Comparison of ENCODE assay signal across 1 cellular context in the genomic region with DNA sequence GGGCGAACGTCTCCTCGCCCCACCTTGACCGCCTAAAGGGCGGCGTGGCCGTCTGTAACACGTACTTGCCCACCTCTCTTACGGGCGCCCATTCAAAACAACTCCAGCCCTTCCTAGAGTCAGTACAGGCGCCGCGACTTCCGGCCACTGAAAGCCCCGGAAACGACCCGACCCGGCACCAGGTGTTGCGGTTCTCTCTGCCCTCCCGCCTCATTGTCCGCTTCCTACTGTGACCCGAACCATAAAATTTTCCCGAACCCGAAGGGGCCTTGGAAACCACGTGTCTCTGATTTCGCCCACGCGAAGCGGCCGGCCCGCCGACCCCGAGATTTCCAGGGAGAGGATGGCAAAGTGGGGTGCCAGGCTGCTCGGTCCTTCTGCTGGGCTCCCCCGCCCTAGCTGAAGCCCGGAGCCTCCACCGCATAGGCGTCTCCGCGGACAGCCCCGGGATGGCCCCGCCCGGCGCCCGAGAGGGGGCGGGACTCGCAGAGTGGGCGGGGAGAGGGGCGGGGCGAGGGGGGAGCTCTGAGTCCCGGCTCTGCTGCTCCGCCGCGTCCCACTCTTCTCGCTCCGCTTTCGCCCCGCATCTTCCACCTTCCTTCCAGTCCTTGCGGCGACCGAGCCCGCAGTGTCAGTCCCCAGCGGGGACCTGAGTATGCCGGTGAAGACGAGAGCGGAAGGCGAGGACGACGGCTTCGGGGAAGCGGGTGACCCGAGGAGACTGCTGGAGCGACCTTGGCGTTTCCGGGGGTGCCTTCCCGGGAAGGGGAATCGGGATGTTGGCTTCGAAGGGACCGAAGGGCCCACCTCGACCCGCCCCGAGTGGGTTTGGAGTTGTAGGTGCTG.
TF ChIP-seq lines count a peak whose summit lies in the region.

No MANE protein-coding gene starts in this region.

TF ChIP-seq in HepG2, 621 proteins besides CTCF, POLR2A, EP300 and RAD21 (continues in another document):
- TF ChIP-seq, protein P1, sequence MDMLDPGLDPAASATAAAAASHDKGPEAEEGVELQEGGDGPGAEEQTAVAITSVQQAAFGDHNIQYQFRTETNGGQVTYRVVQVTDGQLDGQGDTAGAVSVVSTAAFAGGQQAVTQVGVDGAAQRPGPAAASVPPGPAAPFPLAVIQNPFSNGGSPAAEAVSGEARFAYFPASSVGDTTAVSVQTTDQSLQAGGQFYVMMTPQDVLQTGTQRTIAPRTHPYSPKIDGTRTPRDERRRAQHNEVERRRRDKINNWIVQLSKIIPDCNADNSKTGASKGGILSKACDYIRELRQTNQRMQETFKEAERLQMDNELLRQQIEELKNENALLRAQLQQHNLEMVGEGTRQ (IDR thresholded peaks at IDR 0.05; ENCODE audit: low read depth, low read length): no peak
- TF ChIP-seq, protein P1 (CRISPR knock-in tag; IDR thresholded peaks at IDR 0.05; ENCODE audit: borderline replicate concordance): peak; percentile 67; the same call in 1 of the 2 replicates
- TF ChIP-seq, protein P2, sequence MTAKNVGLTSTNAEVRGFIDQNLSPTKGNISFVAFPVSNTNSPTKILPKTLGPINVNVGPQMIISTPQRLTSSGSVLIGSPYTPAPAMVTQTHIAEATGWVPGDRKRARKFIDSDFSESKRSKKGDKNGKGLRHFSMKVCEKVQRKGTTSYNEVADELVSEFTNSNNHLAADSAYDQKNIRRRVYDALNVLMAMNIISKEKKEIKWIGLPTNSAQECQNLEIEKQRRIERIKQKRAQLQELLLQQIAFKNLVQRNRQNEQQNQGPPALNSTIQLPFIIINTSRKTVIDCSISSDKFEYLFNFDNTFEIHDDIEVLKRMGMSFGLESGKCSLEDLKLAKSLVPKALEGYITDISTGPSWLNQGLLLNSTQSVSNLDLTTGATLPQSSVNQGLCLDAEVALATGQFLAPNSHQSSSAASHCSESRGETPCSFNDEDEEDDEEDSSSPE (CRISPR knock-in tag; IDR thresholded peaks at IDR 0.05): peak; percentile 47; the same call in 1 of the 2 replicates
- TF ChIP-seq, protein P3, sequence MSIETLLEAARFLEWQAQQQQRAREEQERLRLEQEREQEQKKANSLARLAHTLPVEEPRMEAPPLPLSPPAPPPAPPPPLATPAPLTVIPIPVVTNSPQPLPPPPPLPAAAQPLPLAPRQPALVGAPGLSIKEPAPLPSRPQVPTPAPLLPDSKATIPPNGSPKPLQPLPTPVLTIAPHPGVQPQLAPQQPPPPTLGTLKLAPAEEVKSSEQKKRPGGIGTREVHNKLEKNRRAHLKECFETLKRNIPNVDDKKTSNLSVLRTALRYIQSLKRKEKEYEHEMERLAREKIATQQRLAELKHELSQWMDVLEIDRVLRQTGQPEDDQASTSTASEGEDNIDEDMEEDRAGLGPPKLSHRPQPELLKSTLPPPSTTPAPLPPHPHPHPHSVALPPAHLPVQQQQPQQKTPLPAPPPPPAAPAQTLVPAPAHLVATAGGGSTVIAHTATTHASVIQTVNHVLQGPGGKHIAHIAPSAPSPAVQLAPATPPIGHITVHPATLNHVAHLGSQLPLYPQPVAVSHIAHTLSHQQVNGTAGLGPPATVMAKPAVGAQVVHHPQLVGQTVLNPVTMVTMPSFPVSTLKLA (IDR thresholded peaks at IDR 0.05): peak; percentile 85
- TF ChIP-seq ZNF616 (CRISPR knock-in tag; IDR thresholded peaks at IDR 0.05; ENCODE audit: low read depth) (no peak), ZNF350 (CRISPR knock-in tag; IDR thresholded peaks at IDR 0.05; ENCODE audit: borderline replicate concordance, low read depth) (peak; percentile 42; the same call in 1 of the 2 replicates), ZSCAN22 (CRISPR knock-in tag; IDR thresholded peaks at IDR 0.05) (no peak), POLR2G (IDR thresholded peaks at IDR 0.05; ENCODE audit: low read depth, low read length) (peak; percentile 57), ZNF629 (CRISPR knock-in tag; conservative IDR thresholded peaks at IDR 0.05) (no peak), NFYB (CRISPR knock-in tag; IDR thresholded peaks at IDR 0.05) (no peak), TCF12 (IDR thresholded peaks at IDR 0.05) (no peak), TCF12 (CRISPR knock-in tag; IDR thresholded peaks at IDR 0.05) (peak; percentile 73; the same call in 1 of the 2 replicates), ZNF737 (CRISPR knock-in tag; IDR thresholded peaks at IDR 0.05; ENCODE audit: borderline replicate concordance) (no peak), SMAD1 (CRISPR knock-in tag; IDR thresholded peaks at IDR 0.05; ENCODE audit: borderline replicate concordance, low read depth) (no peak), ATF1 (CRISPR knock-in tag; IDR thresholded peaks at IDR 0.05) (peak; percentile 17; the same call in 1 of the 2 replicates), BCL6 (CRISPR knock-in tag; IDR thresholded peaks at IDR 0.05) (0 out of 2 replicates have a peak, but pooled peaks have one; percentile 23), MBNL3 (CRISPR knock-in tag; conservative IDR thresholded peaks at IDR 0.05) (no peak), HIVEP1 (CRISPR knock-in tag; IDR thresholded peaks at IDR 0.05) (peak; percentile 60; the same call in 1 of the 2 replicates), SOX6 (IDR thresholded peaks at IDR 0.05) (no peak), SOX6 (CRISPR knock-in tag; IDR thresholded peaks at IDR 0.05) (peak; percentile 51), SP5 (CRISPR knock-in tag; IDR thresholded peaks at IDR 0.05; ENCODE audit: borderline replicate concordance, low read depth) (peak; percentile 57; the same call in 1 of the 2 replicates), NR2F2 (IDR thresholded peaks at IDR 0.05; ENCODE audit: borderline replicate concordance, low read depth) (peak; percentile 41; the same call in 1 of the 2 replicates), ZNF143 (CRISPR knock-in tag; IDR thresholded peaks at IDR 0.05) (peak; percentile 75), ZFY (CRISPR knock-in tag; IDR thresholded peaks at IDR 0.05) (no peak; the same call in 1 of the 2 replicates), ZNF335 (CRISPR knock-in tag; IDR thresholded peaks at IDR 0.05) (peak; percentile 99), ZFP82 (CRISPR knock-in tag; IDR thresholded peaks at IDR 0.05; ENCODE audit: borderline replicate concordance) (0 out of 2 replicates have a peak, but pooled peaks have one; percentile 62), BRD4 (CRISPR knock-in tag; IDR thresholded peaks at IDR 0.05) (no peak), XRCC5 (optimal IDR thresholded peaks at IDR 0.05; ENCODE audit: low read length) (peak; percentile 82), SRY (CRISPR knock-in tag; IDR thresholded peaks at IDR 0.05) (peak; percentile 27; the same call in 1 of the 2 replicates), ZNF501 (CRISPR knock-in tag; IDR thresholded peaks at IDR 0.05) (peak; percentile 66; the same call in 1 of the 2 replicates), ZNF850 (CRISPR knock-in tag; conservative IDR thresholded peaks at IDR 0.05) (0 out of 2 replicates have a peak, but pooled peaks have one; percentile 47), ATF7-NPFF (CRISPR knock-in tag; IDR thresholded peaks at IDR 0.05; ENCODE audit: low read depth) (peak; percentile 74), MTA3 (CRISPR knock-in tag; IDR thresholded peaks at IDR 0.05) (no peak), LCORL (IDR thresholded peaks at IDR 0.05) (no peak), LCORL (CRISPR knock-in tag; IDR thresholded peaks at IDR 0.05) (0 out of 2 replicates have a peak, but pooled peaks have one; percentile 21), GATAD1 (CRISPR knock-in tag; IDR thresholded peaks at IDR 0.05) (peak; percentile 74), PHF21A (CRISPR knock-in tag; IDR thresholded peaks at IDR 0.05) (peak; percentile 57), ZNF432 (CRISPR knock-in tag; IDR thresholded peaks at IDR 0.05; ENCODE audit: borderline replicate concordance) (no peak), MLLT10 (CRISPR knock-in tag; IDR thresholded peaks at IDR 0.05) (no peak), ZMYM4 (CRISPR knock-in tag; IDR thresholded peaks at IDR 0.05) (peak; percentile 38; the same call in 1 of the 2 replicates), KLF15 (CRISPR knock-in tag; IDR thresholded peaks at IDR 0.05; ENCODE audit: borderline replicate concordance) (no peak)
- TF ChIP-seq, protein P4, sequence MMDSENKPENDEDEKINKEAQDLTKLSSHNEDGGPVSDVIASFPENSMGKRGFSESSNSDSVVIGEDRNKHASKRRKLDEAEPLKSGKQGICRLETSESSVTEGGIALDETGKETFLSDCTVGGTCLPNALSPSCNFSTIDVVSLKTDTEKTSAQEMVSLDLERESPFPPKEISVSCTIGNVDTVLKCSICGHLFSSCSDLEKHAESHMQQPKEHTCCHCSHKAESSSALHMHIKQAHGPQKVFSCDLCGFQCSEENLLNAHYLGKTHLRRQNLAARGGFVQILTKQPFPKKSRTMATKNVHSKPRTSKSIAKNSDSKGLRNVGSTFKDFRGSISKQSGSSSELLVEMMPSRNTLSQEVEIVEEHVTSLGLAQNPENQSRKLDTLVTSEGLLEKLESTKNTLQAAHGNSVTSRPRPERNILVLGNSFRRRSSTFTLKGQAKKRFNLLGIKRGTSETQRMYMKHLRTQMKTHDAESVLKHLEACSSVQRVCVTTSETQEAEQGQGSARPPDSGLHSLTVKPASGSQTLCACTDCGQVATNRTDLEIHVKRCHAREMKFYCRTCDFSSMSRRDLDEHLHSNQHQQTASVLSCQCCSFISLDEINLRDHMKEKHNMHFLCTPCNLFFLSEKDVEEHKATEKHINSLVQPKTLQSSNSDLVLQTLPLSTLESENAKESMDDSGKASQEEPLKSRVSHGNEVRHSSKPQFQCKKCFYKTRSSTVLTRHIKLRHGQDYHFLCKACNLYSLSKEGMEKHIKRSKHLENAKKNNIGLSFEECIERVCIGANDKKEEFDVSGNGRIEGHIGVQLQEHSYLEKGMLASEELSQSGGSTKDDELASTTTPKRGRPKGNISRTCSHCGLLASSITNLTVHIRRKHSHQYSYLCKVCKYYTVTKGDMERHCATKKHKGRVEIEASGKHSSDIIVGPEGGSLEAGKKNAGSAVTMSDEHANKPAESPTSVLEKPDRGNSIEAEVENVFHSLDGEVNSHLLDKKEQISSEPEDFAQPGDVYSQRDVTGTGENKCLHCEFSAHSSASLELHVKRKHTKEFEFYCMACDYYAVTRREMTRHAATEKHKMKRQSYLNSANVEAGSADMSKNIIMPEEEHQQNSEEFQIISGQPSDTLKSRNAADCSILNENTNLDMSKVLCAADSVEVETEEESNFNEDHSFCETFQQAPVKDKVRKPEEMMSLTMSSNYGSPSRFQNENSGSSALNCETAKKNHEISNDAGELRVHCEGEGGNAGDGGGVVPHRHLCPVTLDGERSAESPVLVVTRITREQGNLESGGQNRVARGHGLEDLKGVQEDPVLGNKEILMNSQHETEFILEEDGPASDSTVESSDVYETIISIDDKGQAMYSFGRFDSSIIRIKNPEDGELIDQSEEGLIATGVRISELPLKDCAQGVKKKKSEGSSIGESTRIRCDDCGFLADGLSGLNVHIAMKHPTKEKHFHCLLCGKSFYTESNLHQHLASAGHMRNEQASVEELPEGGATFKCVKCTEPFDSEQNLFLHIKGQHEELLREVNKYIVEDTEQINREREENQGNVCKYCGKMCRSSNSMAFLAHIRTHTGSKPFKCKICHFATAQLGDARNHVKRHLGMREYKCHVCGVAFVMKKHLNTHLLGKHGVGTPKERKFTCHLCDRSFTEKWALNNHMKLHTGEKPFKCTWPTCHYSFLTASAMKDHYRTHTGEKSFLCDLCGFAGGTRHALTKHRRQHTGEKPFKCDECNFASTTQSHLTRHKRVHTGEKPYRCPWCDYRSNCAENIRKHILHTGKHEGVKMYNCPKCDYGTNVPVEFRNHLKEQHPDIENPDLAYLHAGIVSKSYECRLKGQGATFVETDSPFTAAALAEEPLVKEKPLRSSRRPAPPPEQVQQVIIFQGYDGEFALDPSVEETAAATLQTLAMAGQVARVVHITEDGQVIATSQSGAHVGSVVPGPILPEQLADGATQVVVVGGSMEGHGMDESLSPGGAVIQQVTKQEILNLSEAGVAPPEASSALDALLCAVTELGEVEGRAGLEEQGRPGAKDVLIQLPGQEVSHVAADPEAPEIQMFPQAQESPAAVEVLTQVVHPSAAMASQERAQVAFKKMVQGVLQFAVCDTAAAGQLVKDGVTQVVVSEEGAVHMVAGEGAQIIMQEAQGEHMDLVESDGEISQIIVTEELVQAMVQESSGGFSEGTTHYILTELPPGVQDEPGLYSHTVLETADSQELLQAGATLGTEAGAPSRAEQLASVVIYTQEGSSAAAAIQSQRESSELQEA (CRISPR knock-in tag; IDR thresholded peaks at IDR 0.05; ENCODE audit: not compliant biosample characterization): peak; percentile 7
- TF ChIP-seq, protein P5, sequence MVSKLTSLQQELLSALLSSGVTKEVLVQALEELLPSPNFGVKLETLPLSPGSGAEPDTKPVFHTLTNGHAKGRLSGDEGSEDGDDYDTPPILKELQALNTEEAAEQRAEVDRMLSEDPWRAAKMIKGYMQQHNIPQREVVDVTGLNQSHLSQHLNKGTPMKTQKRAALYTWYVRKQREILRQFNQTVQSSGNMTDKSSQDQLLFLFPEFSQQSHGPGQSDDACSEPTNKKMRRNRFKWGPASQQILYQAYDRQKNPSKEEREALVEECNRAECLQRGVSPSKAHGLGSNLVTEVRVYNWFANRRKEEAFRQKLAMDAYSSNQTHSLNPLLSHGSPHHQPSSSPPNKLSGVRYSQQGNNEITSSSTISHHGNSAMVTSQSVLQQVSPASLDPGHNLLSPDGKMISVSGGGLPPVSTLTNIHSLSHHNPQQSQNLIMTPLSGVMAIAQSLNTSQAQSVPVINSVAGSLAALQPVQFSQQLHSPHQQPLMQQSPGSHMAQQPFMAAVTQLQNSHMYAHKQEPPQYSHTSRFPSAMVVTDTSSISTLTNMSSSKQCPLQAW (CRISPR knock-in tag; IDR thresholded peaks at IDR 0.05): 0 out of 2 replicates have a peak, but pooled peaks have one; percentile 57
- TF ChIP-seq, protein P6, sequence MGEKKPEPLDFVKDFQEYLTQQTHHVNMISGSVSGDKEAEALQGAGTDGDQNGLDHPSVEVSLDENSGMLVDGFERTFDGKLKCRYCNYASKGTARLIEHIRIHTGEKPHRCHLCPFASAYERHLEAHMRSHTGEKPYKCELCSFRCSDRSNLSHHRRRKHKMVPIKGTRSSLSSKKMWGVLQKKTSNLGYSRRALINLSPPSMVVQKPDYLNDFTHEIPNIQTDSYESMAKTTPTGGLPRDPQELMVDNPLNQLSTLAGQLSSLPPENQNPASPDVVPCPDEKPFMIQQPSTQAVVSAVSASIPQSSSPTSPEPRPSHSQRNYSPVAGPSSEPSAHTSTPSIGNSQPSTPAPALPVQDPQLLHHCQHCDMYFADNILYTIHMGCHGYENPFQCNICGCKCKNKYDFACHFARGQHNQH (CRISPR knock-in tag; IDR thresholded peaks at IDR 0.05): peak; percentile 43; the same call in 1 of the 2 replicates
- TF ChIP-seq, protein P7, sequence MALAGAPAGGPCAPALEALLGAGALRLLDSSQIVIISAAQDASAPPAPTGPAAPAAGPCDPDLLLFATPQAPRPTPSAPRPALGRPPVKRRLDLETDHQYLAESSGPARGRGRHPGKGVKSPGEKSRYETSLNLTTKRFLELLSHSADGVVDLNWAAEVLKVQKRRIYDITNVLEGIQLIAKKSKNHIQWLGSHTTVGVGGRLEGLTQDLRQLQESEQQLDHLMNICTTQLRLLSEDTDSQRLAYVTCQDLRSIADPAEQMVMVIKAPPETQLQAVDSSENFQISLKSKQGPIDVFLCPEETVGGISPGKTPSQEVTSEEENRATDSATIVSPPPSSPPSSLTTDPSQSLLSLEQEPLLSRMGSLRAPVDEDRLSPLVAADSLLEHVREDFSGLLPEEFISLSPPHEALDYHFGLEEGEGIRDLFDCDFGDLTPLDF (CRISPR knock-in tag; IDR thresholded peaks at IDR 0.05): peak; percentile 49
